19 cellular contexts compared by ENCODE assay signal in genomic region chr10:72487521-72487920, GRCh38.
DNase-seq lines count a peak whose midpoint lies in the region; ATAC-seq lines count a peak whose summit lies in the region.
"Had no signal": no experiment of that assay in that cellular context is flagged by ENCODE, and none has a peak within 500 bp of the region (broad histone marks: within the 10 kb centered on the region; RNA-seq: fewer than 3 reads in every experiment).

No MANE protein-coding gene starts in this region.

- no peak overlapping the region for H3K4me3 Mint-ChIP-seq in activated CD4-positive, alpha-beta memory T cell treated with anti-CD3 and anti-CD28 coated beads, Interleukin-2, amount 10 ng/mL, durations not matched to agents 7 days and 5 days
- no peak overlapping the region for H3K4me3 Mint-ChIP-seq in activated CD8-positive, alpha-beta T cell treated with anti-CD3 and anti-CD28 coated beads, Interleukin-2, amount 10 ng/mL, durations not matched to agents 7 days and 5 days
- H3K4me3 Mint-ChIP-seq: B cell; CD4-positive, CD25-positive, alpha-beta regulatory T cell; CD8-positive, alpha-beta T cell; H9 had no signal

- H3K27ac Mint-ChIP-seq in activated CD4-positive, alpha-beta memory T cell treated with anti-CD3 and anti-CD28 coated beads, Interleukin-2, amount 10 ng/mL, durations not matched to agents 7 days and 5 days = no peak overlapping the region
- no peak overlapping the region for H3K27ac Mint-ChIP-seq in activated CD8-positive, alpha-beta T cell treated with anti-CD3 and anti-CD28 coated beads, Interleukin-2, amount 10 ng/mL, durations not matched to agents 7 days and 5 days
- H3K27ac Mint-ChIP-seq: B cell; CD4-positive, CD25-positive, alpha-beta regulatory T cell; CD8-positive, alpha-beta T cell had no signal

- no peak for ATAC-seq in HG02798 (IDR thresholded peaks at IDR 0.05; ENCODE audit: poor library complexity, unreplicated experiment)
- no peak for ATAC-seq in activated CD8-positive, alpha-beta T cell treated with anti-CD3 and anti-CD28 coated beads, Interleukin-2, amount 10 ng/mL, durations not matched to agents 7 days and 5 days
- ATAC-seq: CD8-positive, alpha-beta T cell; GM12878; HCT116 had no signal

- no peaks in the 10 kb centered on the region for H3K36me3 Mint-ChIP-seq in activated CD4-positive, alpha-beta memory T cell treated with anti-CD3 and anti-CD28 coated beads, Interleukin-2, amount 10 ng/mL, durations not matched to agents 7 days and 5 days (ENCODE audit: low read depth)
- H3K36me3 Mint-ChIP-seq in activated CD8-positive, alpha-beta T cell treated with anti-CD3 and anti-CD28 coated beads, Interleukin-2, amount 10 ng/mL, durations not matched to agents 7 days and 5 days (ENCODE audit: low read depth) = no peaks in the 10 kb centered on the region

- DNase-seq in COLO829 (ENCODE audit: low spot score) (peak; percentile 22), RPMI7951 (ENCODE audit: low read depth) (peak; percentile 5), globus pallidus (ENCODE audit: low spot score) (peak; percentile 26), pons (ENCODE audit: low spot score) (peak; percentile 58)
- DNase-seq in activated CD4-positive, alpha-beta memory T cell treated with anti-CD3 and anti-CD28 coated beads, Interleukin-2, amount 10 ng/mL, durations not matched to agents 7 days and 5 days = no peak
- DNase-seq in activated CD8-positive, alpha-beta T cell treated with anti-CD3 and anti-CD28 coated beads, Interleukin-2, amount 10 ng/mL, durations not matched to agents 7 days and 5 days = no peak
- DNase-seq in activated CD4-positive, CD25-positive, alpha-beta regulatory T cell treated with anti-CD3 and anti-CD28 coated beads, Interleukin-2, amount 50 U/mL, for 72 hours = no peak
- DNase-seq: CD4-positive, CD25-positive, alpha-beta regulatory T cell; CD8-positive, alpha-beta T cell; DMS 273 treated with DMSO at 0.1 percent for 48 hours; DMS79; EL; GDM1; GM23248; H9 had no signal

- H3K4me1 Mint-ChIP-seq in activated CD4-positive, alpha-beta memory T cell treated with anti-CD3 and anti-CD28 coated beads, Interleukin-2, amount 10 ng/mL, durations not matched to agents 7 days and 5 days = no peaks in the 10 kb centered on the region
- no peaks in the 10 kb centered on the region for H3K4me1 Mint-ChIP-seq in activated CD8-positive, alpha-beta T cell treated with anti-CD3 and anti-CD28 coated beads, Interleukin-2, amount 10 ng/mL, durations not matched to agents 7 days and 5 days (ENCODE audit: low read depth)
- H3K4me1 Mint-ChIP-seq: B cell; CD4-positive, CD25-positive, alpha-beta regulatory T cell had no signal

- POLR2A ChIA-PET in activated CD4-positive, alpha-beta memory T cell treated with anti-CD3 and anti-CD28 coated beads, Interleukin-2, amount 10 ng/mL, durations not matched to agents 7 days and 5 days (lab: Charles Lee) = no interaction called here
- POLR2A ChIA-PET in activated CD8-positive, alpha-beta T cell treated with anti-CD3 and anti-CD28 coated beads, Interleukin-2, amount 10 ng/mL, durations not matched to agents 7 days and 5 days (lab: Charles Lee) = no interaction called here

- no peaks in the 10 kb centered on the region for H3K27me3 Mint-ChIP-seq in activated CD4-positive, alpha-beta memory T cell treated with anti-CD3 and anti-CD28 coated beads, Interleukin-2, amount 10 ng/mL, durations not matched to agents 7 days and 5 days
- no peaks in the 10 kb centered on the region for H3K27me3 Mint-ChIP-seq in activated CD8-positive, alpha-beta T cell treated with anti-CD3 and anti-CD28 coated beads, Interleukin-2, amount 10 ng/mL, durations not matched to agents 7 days and 5 days (ENCODE audit: low read depth)
- H3K27me3 Mint-ChIP-seq: B cell; CD4-positive, CD25-positive, alpha-beta regulatory T cell had no signal

- CTCF ChIA-PET in activated CD4-positive, alpha-beta memory T cell treated with anti-CD3 and anti-CD28 coated beads, Interleukin-2, amount 10 ng/mL, durations not matched to agents 7 days and 5 days (lab: Charles Lee) = no interaction called here
- CTCF ChIA-PET in activated CD8-positive, alpha-beta T cell treated with anti-CD3 and anti-CD28 coated beads, Interleukin-2, amount 10 ng/mL, durations not matched to agents 7 days and 5 days (lab: Charles Lee) = no interaction called here

- H3K9me3 Mint-ChIP-seq in activated CD4-positive, alpha-beta memory T cell treated with anti-CD3 and anti-CD28 coated beads, Interleukin-2, amount 10 ng/mL, durations not matched to agents 7 days and 5 days = no peaks in the 10 kb centered on the region
- H3K9me3 Mint-ChIP-seq in activated CD8-positive, alpha-beta T cell treated with anti-CD3 and anti-CD28 coated beads, Interleukin-2, amount 10 ng/mL, durations not matched to agents 7 days and 5 days (ENCODE audit: insufficient read depth) = no peaks in the 10 kb centered on the region
- H3K9me3 Mint-ChIP-seq: CD4-positive, CD25-positive, alpha-beta regulatory T cell; CD8-positive, alpha-beta T cell; H9 had no signal

Comparison
In these comparisons a context has a peak if more than half of its experiments do, and no peak if none do; other contexts are left out.
1. DNase-seq: peak in COLO829 (single experiment), RPMI7951 (single experiment), globus pallidus (single experiment) and pons (single experiment); none in activated CD4-positive, alpha-beta memory T cell treated with anti-CD3 and anti-CD28 coated beads, Interleukin-2, amount 10 ng/mL, durations not matched to agents 7 days and 5 days (single experiment), activated CD8-positive, alpha-beta T cell treated with anti-CD3 and anti-CD28 coated beads, Interleukin-2, amount 10 ng/mL, durations not matched to agents 7 days and 5 days (single experiment) and activated CD4-positive, CD25-positive, alpha-beta regulatory T cell treated with anti-CD3 and anti-CD28 coated beads, Interleukin-2, amount 50 U/mL, for 72 hours (single experiment).